In the genomic region with DNA sequence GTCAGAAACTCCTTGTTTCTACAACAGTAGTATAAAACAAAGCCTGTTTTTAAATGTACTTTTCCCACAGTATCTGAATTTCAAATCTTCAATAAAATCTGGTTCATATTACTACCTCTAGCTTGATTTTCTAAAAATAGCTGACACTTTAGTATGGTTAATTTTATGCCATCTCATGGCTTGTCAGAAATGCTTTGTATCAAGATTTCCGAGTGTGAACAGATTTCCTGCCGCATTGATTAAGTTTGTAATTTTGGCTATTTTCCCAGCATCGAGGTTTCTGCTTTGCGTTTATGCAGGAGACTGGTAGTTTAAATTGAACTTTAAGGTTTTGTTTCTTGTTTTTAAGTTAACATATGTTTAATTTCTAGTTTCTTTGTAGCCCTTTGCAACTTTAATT, we compare ENCODE assay signal across 18 cellular contexts. TPM values are rescaled to one million over a fixed set of nuclear protein-coding genes. Genes with fewer than 3 reads are reported as not detected.
DNase-seq lines count a peak whose midpoint lies in the region; ATAC-seq, FAIRE-seq and TF ChIP-seq lines count a peak whose summit lies in the region.
"Had no signal": no experiment of that assay in that cellular context is flagged by ENCODE, and none has a peak within 500 bp of the region (broad histone marks: within the 10 kb centered on the region; RNA-seq: fewer than 3 reads in every experiment).

No MANE protein-coding gene starts in this region.

- DNase-seq in activated CD4-positive, alpha-beta T cell treated with anti-CD3 and anti-CD28 coated beads for 36 hours: no peak
- no peak for DNase-seq in activated CD4-positive, alpha-beta T cell treated with anti-CD3 and anti-CD28 coated beads, Interleukin-2, amount 50 U/mL, for 1 hour
- DNase-seq in putamen (ENCODE audit: low spot score) (peak; percentile 31), amniotic stem cell (lab: John Stamatoyannopoulos, UW) (no peak), GM13977 (ENCODE audit: low spot score) (no peak)
- DNase-seq: activated CD4-positive, CD25-positive, alpha-beta regulatory T cell; CD8-positive, alpha-beta T cell; endodermal cell; mesendoderm; NCI-H2081 treated with DMSO at 0.1 percent for 48 hours; Peyer's patch; stimulated activated naive B cell treated with anti-CD40 and anti-IgM and Interleukin-4, amounts not matched to agents 10 μg/mL and 1 μg/mL and 100 μg/mL, for 72 hours; T-cell; upper lobe of left lung had no signal

- POLR2A ChIA-PET in activated CD4-positive, alpha-beta T cell treated with anti-CD3 and anti-CD28 coated beads for 36 hours (lab: Charles Lee): no interaction called here

- peaks cover 27% of the 10 kb centered on the region for H3K36me3 Mint-ChIP-seq in activated CD4-positive, alpha-beta T cell treated with anti-CD3 and anti-CD28 coated beads for 36 hours (ENCODE audit: low read depth)

- intact Hi-C loops in activated CD4-positive, alpha-beta T cell treated with anti-CD3 and anti-CD28 coated beads for 36 hours (cut with DNase I, micrococcal nuclease): loop anchor here in 1 of 2 experiments (5.0 kb wide), 1 partner anchor 363 kb away; a partner anchor contains a TSS

- H3K9me3 Mint-ChIP-seq in activated CD4-positive, alpha-beta T cell treated with anti-CD3 and anti-CD28 coated beads for 36 hours (ENCODE audit: low read depth): no peaks in the 10 kb centered on the region
- H3K9me3 Mint-ChIP-seq: stimulated activated naive B cell treated with anti-CD40 and anti-IgM and Interleukin-4, amounts not matched to agents 10 μg/mL and 1 μg/mL and 100 μg/mL, for 72 hours had no signal

- CTCF ChIA-PET in activated CD4-positive, alpha-beta T cell treated with anti-CD3 and anti-CD28 coated beads for 36 hours (lab: Charles Lee): no interaction called here

- FAIRE-seq in endometrium (lab: Jason Lieb, UNC): peak; percentile 70
- FAIRE-seq: small intestine had no signal

- ATAC-seq in activated CD4-positive, alpha-beta T cell treated with anti-CD3 and anti-CD28 coated beads for 36 hours: no peak
- peak; percentile 27 for ATAC-seq in SK-N-SH treated with all-trans-retinoic acid at 6 μM for 48 hours
- ATAC-seq in HG03439 (IDR thresholded peaks at IDR 0.05; ENCODE audit: unreplicated experiment): no peak
- ATAC-seq: CD8-positive, alpha-beta T cell; stimulated activated naive B cell treated with anti-CD40 and anti-IgM and Interleukin-4, amounts not matched to agents 10 μg/mL and 1 μg/mL and 100 μg/mL, for 72 hours; T-cell had no signal

- H3K27me3 Mint-ChIP-seq in activated CD4-positive, alpha-beta T cell treated with anti-CD3 and anti-CD28 coated beads for 36 hours: no peaks in the 10 kb centered on the region
- H3K27me3 Mint-ChIP-seq: stimulated activated naive B cell treated with anti-CD40 and anti-IgM and Interleukin-4, amounts not matched to agents 10 μg/mL and 1 μg/mL and 100 μg/mL, for 72 hours; T-cell had no signal

- no peak overlapping the region for H3K4me3 Mint-ChIP-seq in activated CD4-positive, alpha-beta T cell treated with anti-CD3 and anti-CD28 coated beads for 36 hours
- H3K4me3 Mint-ChIP-seq: CD8-positive, alpha-beta T cell; endodermal cell; stimulated activated naive B cell treated with anti-CD40 and anti-IgM and Interleukin-4, amounts not matched to agents 10 μg/mL and 1 μg/mL and 100 μg/mL, for 72 hours had no signal

- H3K27ac Mint-ChIP-seq in activated CD4-positive, alpha-beta T cell treated with anti-CD3 and anti-CD28 coated beads for 36 hours: peak overlapping the region; percentile 19
- H3K27ac Mint-ChIP-seq: CD8-positive, alpha-beta T cell; endodermal cell; stimulated activated naive B cell treated with anti-CD40 and anti-IgM and Interleukin-4, amounts not matched to agents 10 μg/mL and 1 μg/mL and 100 μg/mL, for 72 hours had no signal

- peaks cover 30% of the 10 kb centered on the region for H3K4me1 Mint-ChIP-seq in activated CD4-positive, alpha-beta T cell treated with anti-CD3 and anti-CD28 coated beads for 36 hours

- in situ Hi-C loops in GM13977 (cut with MboI; ENCODE audit: low pct_unique_long_range_greater_than_20kb, low sequenced_read_pairs, unreplicated experiment): no loop called here

- TF ChIP-seq CTCF in GM13977 (IDR thresholded peaks at IDR 0.05; ENCODE audit: extremely low read depth, insufficient read depth, missing control alignments): no peak

TF ChIP-seq in SK-N-SH treated with all-trans-retinoic acid at 6 μM for 48 hours, 23 proteins besides CTCF, POLR2A, EP300 and RAD21 (continues in another document):
- peak; percentile 75; the same call in 1 of the 2 replicates for TF ChIP-seq ZC3H10 (CRISPR knock-in tag; IDR thresholded peaks at IDR 0.05)
- TF ChIP-seq, protein P1, sequence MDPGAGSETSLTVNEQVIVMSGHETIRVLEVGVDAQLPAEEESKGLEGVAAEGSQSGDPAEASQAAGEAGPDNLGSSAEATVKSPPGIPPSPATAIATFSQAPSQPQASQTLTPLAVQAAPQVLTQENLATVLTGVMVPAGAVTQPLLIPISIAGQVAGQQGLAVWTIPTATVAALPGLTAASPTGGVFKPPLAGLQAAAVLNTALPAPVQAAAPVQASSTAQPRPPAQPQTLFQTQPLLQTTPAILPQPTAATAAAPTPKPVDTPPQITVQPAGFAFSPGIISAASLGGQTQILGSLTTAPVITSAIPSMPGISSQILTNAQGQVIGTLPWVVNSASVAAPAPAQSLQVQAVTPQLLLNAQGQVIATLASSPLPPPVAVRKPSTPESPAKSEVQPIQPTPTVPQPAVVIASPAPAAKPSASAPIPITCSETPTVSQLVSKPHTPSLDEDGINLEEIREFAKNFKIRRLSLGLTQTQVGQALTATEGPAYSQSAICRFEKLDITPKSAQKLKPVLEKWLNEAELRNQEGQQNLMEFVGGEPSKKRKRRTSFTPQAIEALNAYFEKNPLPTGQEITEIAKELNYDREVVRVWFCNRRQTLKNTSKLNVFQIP (CRISPR knock-in tag; IDR thresholded peaks at IDR 0.05; ENCODE audit: borderline replicate concordance, low read depth): no peak
- TF ChIP-seq, protein P2, sequence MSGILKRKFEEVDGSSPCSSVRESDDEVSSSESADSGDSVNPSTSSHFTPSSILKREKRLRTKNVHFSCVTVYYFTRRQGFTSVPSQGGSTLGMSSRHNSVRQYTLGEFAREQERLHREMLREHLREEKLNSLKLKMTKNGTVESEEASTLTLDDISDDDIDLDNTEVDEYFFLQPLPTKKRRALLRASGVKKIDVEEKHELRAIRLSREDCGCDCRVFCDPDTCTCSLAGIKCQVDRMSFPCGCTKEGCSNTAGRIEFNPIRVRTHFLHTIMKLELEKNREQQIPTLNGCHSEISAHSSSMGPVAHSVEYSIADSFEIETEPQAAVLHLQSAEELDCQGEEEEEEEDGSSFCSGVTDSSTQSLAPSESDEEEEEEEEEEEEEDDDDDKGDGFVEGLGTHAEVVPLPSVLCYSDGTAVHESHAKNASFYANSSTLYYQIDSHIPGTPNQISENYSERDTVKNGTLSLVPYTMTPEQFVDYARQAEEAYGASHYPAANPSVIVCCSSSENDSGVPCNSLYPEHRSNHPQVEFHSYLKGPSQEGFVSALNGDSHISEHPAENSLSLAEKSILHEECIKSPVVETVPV (CRISPR knock-in tag; IDR thresholded peaks at IDR 0.05): 0 out of 2 replicates have a peak, but pooled peaks have one; percentile 56
- no peak for TF ChIP-seq ESRRG (CRISPR knock-in tag; IDR thresholded peaks at IDR 0.05)
- TF ChIP-seq, protein P3, sequence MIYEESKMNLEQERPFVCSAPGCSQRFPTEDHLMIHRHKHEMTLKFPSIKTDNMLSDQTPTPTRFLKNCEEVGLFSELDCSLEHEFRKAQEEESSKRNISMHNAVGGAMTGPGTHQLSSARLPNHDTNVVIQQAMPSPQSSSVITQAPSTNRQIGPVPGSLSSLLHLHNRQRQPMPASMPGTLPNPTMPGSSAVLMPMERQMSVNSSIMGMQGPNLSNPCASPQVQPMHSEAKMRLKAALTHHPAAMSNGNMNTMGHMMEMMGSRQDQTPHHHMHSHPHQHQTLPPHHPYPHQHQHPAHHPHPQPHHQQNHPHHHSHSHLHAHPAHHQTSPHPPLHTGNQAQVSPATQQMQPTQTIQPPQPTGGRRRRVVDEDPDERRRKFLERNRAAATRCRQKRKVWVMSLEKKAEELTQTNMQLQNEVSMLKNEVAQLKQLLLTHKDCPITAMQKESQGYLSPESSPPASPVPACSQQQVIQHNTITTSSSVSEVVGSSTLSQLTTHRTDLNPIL (CRISPR knock-in tag; IDR thresholded peaks at IDR 0.05; ENCODE audit: low read depth): no peak
- peak; percentile 92 for TF ChIP-seq TCF4 (CRISPR knock-in tag; IDR thresholded peaks at IDR 0.05; ENCODE audit: borderline replicate concordance)
- 0 out of 2 replicates have a peak, but pooled peaks have one; percentile 14 for TF ChIP-seq RARB (CRISPR knock-in tag; IDR thresholded peaks at IDR 0.05)
- TF ChIP-seq, protein P4, sequence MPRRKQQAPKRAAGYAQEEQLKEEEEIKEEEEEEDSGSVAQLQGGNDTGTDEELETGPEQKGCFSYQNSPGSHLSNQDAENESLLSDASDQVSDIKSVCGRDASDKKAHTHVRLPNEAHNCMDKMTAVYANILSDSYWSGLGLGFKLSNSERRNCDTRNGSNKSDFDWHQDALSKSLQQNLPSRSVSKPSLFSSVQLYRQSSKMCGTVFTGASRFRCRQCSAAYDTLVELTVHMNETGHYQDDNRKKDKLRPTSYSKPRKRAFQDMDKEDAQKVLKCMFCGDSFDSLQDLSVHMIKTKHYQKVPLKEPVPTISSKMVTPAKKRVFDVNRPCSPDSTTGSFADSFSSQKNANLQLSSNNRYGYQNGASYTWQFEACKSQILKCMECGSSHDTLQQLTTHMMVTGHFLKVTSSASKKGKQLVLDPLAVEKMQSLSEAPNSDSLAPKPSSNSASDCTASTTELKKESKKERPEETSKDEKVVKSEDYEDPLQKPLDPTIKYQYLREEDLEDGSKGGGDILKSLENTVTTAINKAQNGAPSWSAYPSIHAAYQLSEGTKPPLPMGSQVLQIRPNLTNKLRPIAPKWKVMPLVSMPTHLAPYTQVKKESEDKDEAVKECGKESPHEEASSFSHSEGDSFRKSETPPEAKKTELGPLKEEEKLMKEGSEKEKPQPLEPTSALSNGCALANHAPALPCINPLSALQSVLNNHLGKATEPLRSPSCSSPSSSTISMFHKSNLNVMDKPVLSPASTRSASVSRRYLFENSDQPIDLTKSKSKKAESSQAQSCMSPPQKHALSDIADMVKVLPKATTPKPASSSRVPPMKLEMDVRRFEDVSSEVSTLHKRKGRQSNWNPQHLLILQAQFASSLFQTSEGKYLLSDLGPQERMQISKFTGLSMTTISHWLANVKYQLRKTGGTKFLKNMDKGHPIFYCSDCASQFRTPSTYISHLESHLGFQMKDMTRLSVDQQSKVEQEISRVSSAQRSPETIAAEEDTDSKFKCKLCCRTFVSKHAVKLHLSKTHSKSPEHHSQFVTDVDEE (CRISPR knock-in tag; IDR thresholded peaks at IDR 0.05): peak; percentile 36; the same call in 1 of the 2 replicates
- TF ChIP-seq TOX (CRISPR knock-in tag; IDR thresholded peaks at IDR 0.05; ENCODE audit: borderline replicate concordance): 0 out of 2 replicates have a peak, but pooled peaks have one; percentile 39
- no peak for TF ChIP-seq OSR1 (CRISPR knock-in tag; IDR thresholded peaks at IDR 0.05)
- peak; percentile 80 for TF ChIP-seq ISL1 (CRISPR knock-in tag; IDR thresholded peaks at IDR 0.05)

RNA-seq across cellular contexts. Expression of a gene that starts 44.2 kb away (rescaled TPM):
- 10 to 100 TPM; 21.2 to 22.0 TPM for total RNA-seq in activated CD4-positive, alpha-beta T cell treated with anti-CD3 and anti-CD28 coated beads for 36 hours

RNA-seq across cellular contexts. Expression of a gene that starts 52.2 kb away (rescaled TPM):
- 10 to 100 TPM in 1 of 2 experiments, 1 to 10 TPM in 1; 9.5 to 12.2 TPM for total RNA-seq in activated CD4-positive, alpha-beta T cell treated with anti-CD3 and anti-CD28 coated beads for 36 hours
